24 cellular contexts compared by ENCODE assay signal in genomic region chr11:110952150-110952549, GRCh38.
DNase-seq lines count a peak whose midpoint lies in the region; ATAC-seq, FAIRE-seq and TF ChIP-seq lines count a peak whose summit lies in the region.
"Had no signal": no experiment of that assay in that cellular context is flagged by ENCODE, and none has a peak within 500 bp of the region (broad histone marks: within the 10 kb centered on the region; RNA-seq: fewer than 3 reads in every experiment).

No MANE protein-coding gene starts in this region.

- SMC1A ChIA-PET in GM12878 (lab: Charles Lee; ENCODE audit: uncharacterized antibody, unreplicated experiment), result interaction anchor here (0.9 to 2.7 kb wide), 7 partner anchors 11 to 507 kb away, joined by 3 to 11 read pairs (median 4); no protein-coding TSS in a partner anchor

- peaks cover 0 to 2% (median 0%) of the 10 kb centered on the region in 3 donors for H3K27me3 Mint-ChIP-seq in CD14-positive monocyte (ENCODE audit: low read depth in 3 of 3)
- H3K27me3 Mint-ChIP-seq: activated CD4-positive, alpha-beta T cell treated with anti-CD3 and anti-CD28 coated beads, Interleukin-2, amount 10 ng/mL, durations not matched to agents 24 days and 14 days; activated naive CD4-positive, alpha-beta T cell treated with anti-CD3 and anti-CD28 coated beads, Interleukin-2, amount 50 U/mL, for 24 hours; dendritic cell treated with granulocyte-macrophage colony-stimulating factor and Interleukin-4, amounts not matched to agents 40 ng/mL and 50 ng/mL, for 4 days had no signal

- H3K27me3 ChIP-seq in ACC112 (ENCODE audit: insufficient read depth, low read length), result no peaks in the 10 kb centered on the region
- no peaks in the 10 kb centered on the region for H3K27me3 ChIP-seq in GM12878 (replicated peaks in 1 of 2; ENCODE audit: control insufficient read depth in 2 of 2, insufficient read depth in 2 of 2, low read length in 1 of 2)
- H3K27me3 ChIP-seq in psoas muscle (ENCODE audit: insufficient read depth in 3 of 3, low read length in 2 of 3), result no peaks in the 10 kb centered on the region
- H3K27me3 ChIP-seq: BLaER1, cardiac muscle cell, upper lobe of right lung had no signal

- no peaks in the 10 kb centered on the region for H4K20me1 ChIP-seq in GM12878 (ENCODE audit: control insufficient read depth, insufficient read depth)
- H4K20me1 ChIP-seq: BLaER1 had no signal

- intact Hi-C loops in GM12878 (cut with micrococcal nuclease; ENCODE audit: unreplicated experiment), result no loop called here
- intact Hi-C loops in psoas muscle (cut with DNase I), result no loop called here
- intact Hi-C loops in CD14-positive monocyte (cut with micrococcal nuclease), result no loop called here
- intact Hi-C loops in lower leg skin (cut with DNase I; ENCODE audit: low total_unique reads), result no loop called here

- H3K4me1 Mint-ChIP-seq in CD14-positive monocyte, result peaks cover 2% of the 10 kb centered on the region
- H3K4me1 Mint-ChIP-seq: activated CD4-positive, alpha-beta T cell treated with anti-CD3 and anti-CD28 coated beads, Interleukin-2, amount 10 ng/mL, durations not matched to agents 24 days and 14 days; activated naive CD4-positive, alpha-beta T cell treated with anti-CD3 and anti-CD28 coated beads, Interleukin-2, amount 50 U/mL, for 24 hours; immature natural killer cell had no signal

- H3K9me3 Mint-ChIP-seq in CD14-positive monocyte, result peaks cover 0 to 5% (median 0%) of the 10 kb centered on the region in 7 donors
- H3K9me3 Mint-ChIP-seq: activated CD4-positive, alpha-beta T cell treated with anti-CD3 and anti-CD28 coated beads, Interleukin-2, amount 10 ng/mL, durations not matched to agents 24 days and 14 days had no signal

- no peak for TF ChIP-seq POLR2A in GM12878 (IDR thresholded peaks at IDR 0.05; ENCODE audit: low read depth, low read length)
- no peak for TF ChIP-seq POLR2A in lower leg skin (IDR thresholded peaks at IDR 0.05)

- H3K4me1 ChIP-seq in ACC112 (ENCODE audit: control insufficient read depth, insufficient read depth, low read length, unreplicated experiment) (no peaks in the 10 kb centered on the region), GM12878 (ENCODE audit: control insufficient read depth, insufficient read depth, low read length) (peaks cover 3% of the 10 kb centered on the region), psoas muscle (no peaks in the 10 kb centered on the region)
- H3K4me1 ChIP-seq: BLaER1, Caco-2, parathyroid adenoma had no signal

- H3K79me2 ChIP-seq in ACC112 (ENCODE audit: control insufficient read depth, insufficient read depth, low read length, unreplicated experiment), result no peaks in the 10 kb centered on the region
- H3K79me2 ChIP-seq in GM12878 (ENCODE audit: control insufficient read depth, insufficient read depth, low read length), result no peaks in the 10 kb centered on the region
- H3K79me2 ChIP-seq: parathyroid adenoma had no signal

- peak overlapping the region; percentile 78 for H2AFZ ChIP-seq in ACC112 (ENCODE audit: low read length, unreplicated experiment)
- peak overlapping the region; percentile 23 for H2AFZ ChIP-seq in GM12878 (ENCODE audit: control insufficient read depth, low read depth, low read length)
- H2AFZ ChIP-seq: parathyroid adenoma had no signal

- RAD21 ChIA-PET in GM12878 (lab: Charles Lee; ENCODE audit: unreplicated experiment), result interaction anchor here (1.1 to 1.3 kb wide), 4 partner anchors 11 to 277 kb away, joined by 3 to 6 read pairs (median 4); no protein-coding TSS in a partner anchor

- no peak overlapping the region for H3K9ac ChIP-seq in GM12878 (ENCODE audit: control insufficient read depth, insufficient read depth, low read length)
- H3K9ac ChIP-seq: BLaER1, parathyroid adenoma had no signal

- no peaks in the 10 kb centered on the region for H3K36me3 Mint-ChIP-seq in CD14-positive monocyte
- H3K36me3 Mint-ChIP-seq: immature natural killer cell had no signal

- no peaks in the 10 kb centered on the region for H3K36me3 ChIP-seq in ACC112 (ENCODE audit: insufficient read depth, low read length)
- H3K36me3 ChIP-seq in GM12878 (ENCODE audit: control insufficient read depth in 2 of 2, insufficient read depth in 2 of 2, low read length in 1 of 2), result no peaks in the 10 kb centered on the region
- H3K36me3 ChIP-seq in psoas muscle (ENCODE audit: insufficient read depth in 1 of 2, low read depth in 1 of 2), result no peaks in the 10 kb centered on the region
- H3K36me3 ChIP-seq: BLaER1, cardiac muscle cell, upper lobe of right lung had no signal

- DNase-seq in GM12878 (ENCODE audit: low read depth, low spot score), result no peak
- DNase-seq in psoas muscle, result no peak
- no peak for DNase-seq in 8988T
- DNase-seq in medulla oblongata (ENCODE audit: extremely low spot score), result no peak
- no peak for DNase-seq in CD14-positive monocyte (ENCODE audit: low spot score)
- DNase-seq in lower leg skin (ENCODE audit: low spot score in 2 of 2), result no peak
- DNase-seq: activated CD4-positive, alpha-beta T cell treated with anti-CD3 and anti-CD28 coated beads, Interleukin-2, amount 10 ng/mL, durations not matched to agents 24 days and 14 days; activated T-cell treated with anti-CD3 and anti-CD28 coated beads, Interleukin-2, amount 50 U/mL, for 48 hours; anterior cingulate cortex; Caco-2; HCEC 1CT; hippocampal formation; NCI-H526 treated with DMSO at 0.1 percent for 48 hours; nephron progenitor cell; upper lobe of right lung had no signal

- POLR2A ChIA-PET in GM12878 (lab: Charles Lee), result interaction anchor here (1.0 to 1.9 kb wide), 3 partner anchors 10 to 155 kb away, joined by 3 to 6 read pairs (median 3); no protein-coding TSS in a partner anchor

- no peak overlapping the region for H3K27ac Mint-ChIP-seq in CD14-positive monocyte
- H3K27ac Mint-ChIP-seq: activated CD4-positive, alpha-beta T cell treated with anti-CD3 and anti-CD28 coated beads, Interleukin-2, amount 10 ng/mL, durations not matched to agents 24 days and 14 days; activated naive CD4-positive, alpha-beta T cell treated with anti-CD3 and anti-CD28 coated beads, Interleukin-2, amount 50 U/mL, for 24 hours; dendritic cell treated with granulocyte-macrophage colony-stimulating factor and Interleukin-4, amounts not matched to agents 40 ng/mL and 50 ng/mL, for 4 days; immature natural killer cell had no signal

- H3K4me3 ChIP-seq in ACC112 (ENCODE audit: low read depth, low read length) (no peak overlapping the region), GM12878 (0 out of 2 replicates have a peak overlapping the region, but pooled peaks have one; percentile 2), psoas muscle (no peak overlapping the region), lower leg skin (ENCODE audit: low read depth, poor library complexity, severe bottlenecking) (no peak overlapping the region)
- H3K4me3 ChIP-seq: BLaER1, cardiac muscle cell, upper lobe of right lung had no signal

- no peak for TF ChIP-seq EP300 in GM12878 (IDR thresholded peaks at IDR 0.05; ENCODE audit: borderline replicate concordance in 1 of 2, control insufficient read depth in 1 of 2, low read depth in 2 of 2, low read length in 2 of 2)

- peak; percentile 44 for ATAC-seq in GM18868 (IDR thresholded peaks at IDR 0.05; ENCODE audit: unreplicated experiment)
- ATAC-seq in GM12878, result peak; percentile 52
- no peak for ATAC-seq in psoas muscle
- ATAC-seq: SK-N-SH treated with all-trans-retinoic acid at 6 μM for 48 hours had no signal

- 0 out of 2 replicates have a peak overlapping the region, but pooled peaks have one; percentile 30 for H3K4me2 ChIP-seq in GM12878 (ENCODE audit: control insufficient read depth, insufficient read depth)
- H3K4me2 ChIP-seq: BLaER1 had no signal

- no peaks in the 10 kb centered on the region for H3K9me3 ChIP-seq in GM12878 (replicated peaks; ENCODE audit: control insufficient read depth, insufficient read depth, low read length)
- H3K9me3 ChIP-seq in psoas muscle, result no peaks in the 10 kb centered on the region
- H3K9me3 ChIP-seq: BLaER1, upper lobe of right lung had no signal

- BruUV-seq in GM12878 (replicated peaks; lab: Mats Ljungman, UMichigan), result no TSS peak

- no peak for TF ChIP-seq CTCF in GM12878 (IDR thresholded peaks at IDR 0.05 in 2 of 3, conservative IDR thresholded peaks at IDR 0.05 in 1 of 3; ENCODE audit: control insufficient read depth in 2 of 3, extremely low read depth in 1 of 3, insufficient read depth in 1 of 3, low read depth in 3 of 3, low read length in 3 of 3)
- no peak for TF ChIP-seq CTCF in psoas muscle (IDR thresholded peaks at IDR 0.05)
- TF ChIP-seq CTCF in CD14-positive monocyte (IDR thresholded peaks at IDR 0.05), result no peak
- no peak for TF ChIP-seq CTCF in lower leg skin (IDR thresholded peaks at IDR 0.05)

- CTCF ChIA-PET in GM12878 (lab: Yijun Ruan, JAX), result interaction anchor here (0.8 to 1.6 kb wide), 7 partner anchors 11 to 494 kb away, joined by 3 to 5 read pairs (median 4); no protein-coding TSS in a partner anchor

- in situ Hi-C loops in GM12878 (cut with MboI), result no loop called here

- no peak for FAIRE-seq in GM12878 (lab: Jason Lieb, UNC)

- no peak overlapping the region for H3K4me3 Mint-ChIP-seq in CD14-positive monocyte
- H3K4me3 Mint-ChIP-seq: activated CD4-positive, alpha-beta T cell treated with anti-CD3 and anti-CD28 coated beads, Interleukin-2, amount 10 ng/mL, durations not matched to agents 24 days and 14 days; activated naive CD4-positive, alpha-beta T cell treated with anti-CD3 and anti-CD28 coated beads, Interleukin-2, amount 50 U/mL, for 24 hours; dendritic cell treated with granulocyte-macrophage colony-stimulating factor and Interleukin-4, amounts not matched to agents 40 ng/mL and 50 ng/mL, for 4 days; immature natural killer cell; nephron progenitor cell had no signal

- 37% methylated on average over 3 of the region's 3 CpGs for whole genome bisulfite sequencing in GM12878 (ENCODE audit: insufficient coverage, insufficient replicate concordance, low lambda C conversion rate, missing lambda C conversion rate)
- 73 to 86% (median 84%) methylated on average over 3 of the region's 3 CpGs for WGBS in psoas muscle, 3 donors
- WGBS in lower leg skin, 2 donors, result 31 to 44% methylated on average over 3 of the region's 3 CpGs

- no peak for TF ChIP-seq RAD21 in GM12878 (IDR thresholded peaks at IDR 0.05; ENCODE audit: insufficient read depth, low read depth, low read length)

- no peak overlapping the region for H3K27ac ChIP-seq in ACC112 (ENCODE audit: low read depth, low read length)
- no peak overlapping the region for H3K27ac ChIP-seq in GM12878 (ENCODE audit: control insufficient read depth, insufficient read depth)
- H3K27ac ChIP-seq in psoas muscle, result peak overlapping the region; percentile 7
- H3K27ac ChIP-seq: BLaER1, cardiac muscle cell, parathyroid adenoma, upper lobe of right lung had no signal

TF ChIP-seq in GM12878, 131 proteins besides CTCF, POLR2A, EP300 and RAD21 (continues in another document):
- no peak for TF ChIP-seq KAT2A (conservative IDR thresholded peaks at IDR 0.05; ENCODE audit: control insufficient read depth, low read depth, low read length)

Comparison
In these comparisons a context has a peak if more than half of its experiments do, and no peak if none do; other contexts are left out.
1. ATAC-seq: peak in GM18868 (single experiment) and GM12878 (single experiment); none in psoas muscle (0 of 4).